21 cellular contexts compared by ENCODE assay signal in the genomic region with DNA sequence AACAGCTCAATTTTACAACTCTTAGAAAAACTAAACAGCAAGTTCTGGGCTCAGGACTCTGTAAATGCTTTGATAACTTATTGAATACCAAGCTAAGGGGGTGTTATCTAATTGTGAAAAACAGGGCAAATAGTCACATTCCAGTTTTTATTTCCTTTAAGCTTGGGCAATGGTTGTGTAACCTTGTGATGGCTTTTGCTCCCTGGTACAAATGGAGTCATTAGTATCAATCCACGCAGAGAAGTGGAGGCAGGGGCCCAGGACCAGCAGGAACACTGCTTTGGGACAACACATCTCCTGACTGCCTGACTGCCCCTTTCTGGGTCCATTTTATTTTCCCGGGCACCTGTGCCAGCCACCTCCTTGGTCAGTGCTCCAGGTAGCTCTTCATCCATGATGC.
"Had no signal": no experiment of that assay in that cellular context is flagged by ENCODE, and none has a peak within 500 bp of the region (broad histone marks: within the 10 kb centered on the region; RNA-seq: fewer than 3 reads in every experiment).

No MANE protein-coding gene starts in this region.

- H3K9ac ChIP-seq: neural progenitor cell, parathyroid adenoma had no signal

- H3K79me2 ChIP-seq: parathyroid adenoma had no signal

- H3K36me3 ChIP-seq: neural progenitor cell, neutrophil, spleen, tibial nerve, vagina had no signal

- H3K27me3 ChIP-seq: vagina had no signal

- FAIRE-seq: islet of Langerhans, small intestine had no signal

- H3K4me2 ChIP-seq: neural progenitor cell had no signal

- H2AFZ ChIP-seq: neural progenitor cell, parathyroid adenoma had no signal

- H3K4me1 ChIP-seq: parathyroid adenoma had no signal

- H3K9me3 ChIP-seq: neutrophil, psoas muscle, spleen, tibial nerve, vagina had no signal

- DNase-seq: hippocampal formation; mesendoderm; naive B cell; natural killer cell; nephron progenitor cell; occipital lobe; psoas muscle; small intestine; spleen; stimulated activated CD4-positive, alpha-beta T cell treated with anti-CD3 and anti-CD28 coated beads, Interleukin-4, amount 100 ng/mL, for 24 hours; stimulated activated naive CD4-positive, alpha-beta T cell; substantia nigra had no signal

- H3K4me3 ChIP-seq: lung, neural progenitor cell, psoas muscle, spleen, tibial nerve, vagina had no signal

- H3K27ac ChIP-seq: neural progenitor cell, neutrophil, parathyroid adenoma, psoas muscle, spleen, tibial nerve, vagina had no signal

- ATAC-seq: natural killer cell; psoas muscle; sciatic nerve; stimulated activated effector memory CD8-positive, alpha-beta T cell treated with anti-CD3 and anti-CD28 coated beads, Interleukin-12 subunit alpha, Interleukin-12 subunit beta, amount 100 ng/mL, for 72 hours had no signal
